In the genomic region with DNA sequence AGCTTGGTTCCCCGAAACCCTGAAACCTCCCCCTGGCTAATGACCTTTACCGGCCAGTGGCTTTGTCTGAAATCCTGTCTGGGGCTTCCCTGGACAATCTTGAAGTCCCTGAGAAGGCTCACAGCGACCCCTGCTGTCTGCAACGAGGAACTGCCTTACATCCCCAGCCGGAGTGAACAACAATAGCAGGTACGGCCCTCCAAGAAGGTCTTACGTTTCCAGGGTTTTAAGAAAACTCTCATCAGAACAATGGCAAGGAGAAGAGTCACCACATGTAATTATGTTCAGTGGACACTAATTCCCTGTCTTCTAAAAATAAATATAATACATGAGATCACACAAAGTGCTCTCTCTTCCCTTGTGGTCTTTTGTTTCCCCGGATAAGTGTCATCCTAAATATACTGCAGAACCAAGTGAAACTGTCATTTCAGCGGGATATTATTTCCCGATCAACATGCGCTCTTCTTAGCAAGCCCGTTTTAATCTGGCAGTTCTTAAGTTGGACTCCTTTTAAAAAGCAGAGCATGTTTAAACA, we compare ENCODE assay signal across 8 cellular contexts. TPM values are rescaled to one million over a fixed set of nuclear protein-coding genes. Genes with fewer than 3 reads are reported as not detected.
DNase-seq lines count a peak whose midpoint lies in the region; ATAC-seq and TF ChIP-seq lines count a peak whose summit lies in the region.

No MANE protein-coding gene starts in this region.

- intact Hi-C loops in lower lobe of right lung (cut with DNase I): no loop called here

- H3K9me3 ChIP-seq in HAP-1: no peaks in the 10 kb centered on the region
- no peaks in the 10 kb centered on the region for H3K9me3 ChIP-seq in lower lobe of right lung

- H3K27me3 ChIP-seq in HAP-1 (ENCODE audit: low read depth) (no peaks in the 10 kb centered on the region), lower lobe of right lung (ENCODE audit: low read depth) (no peaks in the 10 kb centered on the region)

- peak; percentile 51 to 57 for ATAC-seq in lower lobe of right lung
- no peak for ATAC-seq in HG02623 (IDR thresholded peaks at IDR 0.05; ENCODE audit: unreplicated experiment)

- no peak overlapping the region for H3K4me3 ChIP-seq in HAP-1
- H3K4me3 ChIP-seq in lower lobe of right lung: no peak overlapping the region

- DNase-seq in HAP-1 (ENCODE audit: low spot score in 2 of 2) (peak; percentile 67 to 87), NCI-H2227 treated with DMSO at 0.1 percent for 48 hours (lab: John Stamatoyannopoulos, UW) (peak; percentile 90), dermis blood vessel endothelial cell (peak; percentile 91), lower lobe of right lung (peak; percentile 62)
- peak; percentile 21 to 40 for DNase-seq in activated CD4-positive, alpha-beta T cell treated with anti-CD3 and anti-CD28 coated beads for 4 hours
- peak; percentile 16 to 43 (median 31) for DNase-seq in stimulated activated CD4-positive, alpha-beta T cell treated with anti-CD3 and anti-CD28 coated beads, TNF-alpha, amount 100 ng/mL, for 48 hours (ENCODE audit: low read depth in 3 of 3)

- no peak overlapping the region for H3K27ac ChIP-seq in C4-2B
- no peak overlapping the region for H3K27ac ChIP-seq in lower lobe of right lung

- no peaks in the 10 kb centered on the region for H3K4me1 ChIP-seq in HAP-1
- H3K4me1 ChIP-seq in lower lobe of right lung: no peaks in the 10 kb centered on the region

- TF ChIP-seq CTCF in C4-2B (conservative IDR thresholded peaks at IDR 0.05) (peak; percentile 89), lower lobe of right lung (IDR thresholded peaks at IDR 0.05) (peak; percentile 79)

- H3K36me3 ChIP-seq in HAP-1 (replicated peaks) (no peaks in the 10 kb centered on the region; the same call in none of the 2 replicates), lower lobe of right lung (peaks cover 89% of the 10 kb centered on the region)

- in situ Hi-C loops in HAP-1 (cut with MboI; ENCODE audit: low sequenced_read_pairs): loop anchor here (5.0 kb wide), 1 partner anchor 476 kb away; no protein-coding TSS in a partner anchor

RNA-seq across cellular contexts. Expression of gene RBM19, which starts 53.3 kb away (rescaled TPM):
- total RNA-seq in dermis blood vessel endothelial cell: 15.1 and 25.0 TPM in 2 replicates
- total RNA-seq in lower lobe of right lung: 33.6 TPM

Comparison
In these comparisons a context has a peak if more than half of its experiments do, and no peak if none do; other contexts are left out.
1. DNase-seq: peak in every context shown above with its lines; median percentile 91 in dermis blood vessel endothelial cell; 90 in NCI-H2227 treated with DMSO at 0.1 percent for 48 hours; 77 in HAP-1; 62 in lower lobe of right lung; 31 in stimulated activated CD4-positive, alpha-beta T cell treated with anti-CD3 and anti-CD28 coated beads, TNF-alpha, amount 100 ng/mL, for 48 hours; 30 in activated CD4-positive, alpha-beta T cell treated with anti-CD3 and anti-CD28 coated beads for 4 hours.